11 cellular contexts compared by ENCODE assay signal in genomic region chr17:69646729-69647128, GRCh38.
"Had no signal": no experiment of that assay in that cellular context is flagged by ENCODE, and none has a peak within 500 bp of the region (broad histone marks: within the 10 kb centered on the region; RNA-seq: fewer than 3 reads in every experiment).

No MANE protein-coding gene starts in this region.

- H3K9ac ChIP-seq: GM23248 had no signal

- H3K36me3 ChIP-seq: HAP-1 had no signal

- DNase-seq: GM23248, GOT3, H7, H9, HCEC 1CT, HFFc6 had no signal

- H3K9me3 ChIP-seq: HAP-1 had no signal

- H3K4me2 ChIP-seq: GM23338 had no signal

- H3K4me3 ChIP-seq: GM23248, GM23338, HAP-1 had no signal

- H3K4me1 ChIP-seq: HAP-1 had no signal

- ATAC-seq: GM23338, HCT116 had no signal

- H2AFZ ChIP-seq: GM23248, GM23338 had no signal

- H3K27ac ChIP-seq: GM23248 had no signal

- FAIRE-seq: H1, H54 had no signal
